In genomic region chr4:151439320-151439719, GRCh38 we compare ENCODE assay signal across 22 cellular contexts.
"Had no signal": no experiment of that assay in that cellular context is flagged by ENCODE, and none has a peak within 500 bp of the region (broad histone marks: within the 10 kb centered on the region; RNA-seq: fewer than 3 reads in every experiment).

No MANE protein-coding gene starts in this region.

- ATAC-seq: activated T-cell treated with anti-CD3 and anti-CD28 coated beads, Interleukin-2, amount 50 U/mL, for 4 hours; activated T-helper 17 cell treated with anti-CD3 and anti-CD28 coated beads, Interleukin-2, amount 50 U/mL, for 72 hours; esophagus mucosa; left cardiac atrium; left ventricle myocardium superior; mucosa of descending colon; right cardiac atrium had no signal

- DNase-seq: activated CD4-positive, alpha-beta memory T cell treated with anti-CD3 and anti-CD28 coated beads, Interleukin-2, amount 10 ng/mL, durations not matched to agents 7 days and 5 days; activated CD4-positive, alpha-beta T cell treated with anti-CD3 and anti-CD28 coated beads, Interleukin-2, amount 10 ng/mL, durations not matched to agents 24 days and 14 days; activated CD4-positive, CD25-positive, alpha-beta regulatory T cell treated with anti-CD3 and anti-CD28 coated beads, Interleukin-2, amount 50 U/mL, for 72 hours; activated gamma-delta T cell treated with Interleukin-2 at 50 U/mL for 16 hours; activated naive CD4-positive, alpha-beta T cell treated with anti-CD3 and anti-CD28 coated beads, Interleukin-2, amount 50 U/mL, for 16 hours; activated T-cell treated with anti-CD3 and anti-CD28 coated beads, Interleukin-2, amount 50 U/mL, for 4 hours; amniotic stem cell; caudate nucleus; foreskin fibroblast; head of caudate nucleus; hippocampal formation; left cardiac atrium; left ventricle myocardium superior; mucosa of descending colon; posterior cingulate gyrus; right cardiac atrium; spleen; stimulated activated CD4-positive, alpha-beta T cell treated with anti-CD3 and anti-CD28 coated beads, Interleukin-2, amount 100 ng/mL, for 48 hours; stimulated activated naive CD4-positive, alpha-beta T cell treated with Interleukin-2 at 50 U/mL for 16 hours had no signal

- FAIRE-seq: keratinocyte had no signal
